9 cellular contexts compared by ENCODE assay signal in genomic region chr11:64760759-64761417, GRCh38. TPM values are rescaled to one million over a fixed set of nuclear protein-coding genes. Genes with fewer than 3 reads are reported as not detected.
DNase-seq lines count a peak whose midpoint lies in the region; ATAC-seq and TF ChIP-seq lines count a peak whose summit lies in the region.
"Had no signal": no experiment of that assay in that cellular context is flagged by ENCODE, and none has a peak within 500 bp of the region (broad histone marks: within the 10 kb centered on the region; RNA-seq: fewer than 3 reads in every experiment).

No MANE protein-coding gene starts in this region.

- peaks cover 10% of the 10 kb centered on the region; the same call in 1 of the 2 replicates for H4K20me1 ChIP-seq in OCI-LY7 (ENCODE audit: insufficient read depth, low read length)

- H3K9me3 ChIP-seq in CD4-positive, alpha-beta memory T cell (ENCODE audit: control insufficient read depth in 1 of 2, low read length in 2 of 2), result no peaks in the 10 kb centered on the region
- no peaks in the 10 kb centered on the region for H3K9me3 ChIP-seq in OCI-LY7 (ENCODE audit: low read length)

- H3K36me3 ChIP-seq in CD4-positive, alpha-beta memory T cell (ENCODE audit: insufficient read depth, low read length), result peaks cover 29% of the 10 kb centered on the region
- H3K36me3 ChIP-seq in OCI-LY7 (ENCODE audit: insufficient read depth, low read length), result peaks cover 42% of the 10 kb centered on the region

- H3K9me2 ChIP-seq in OCI-LY7 (ENCODE audit: insufficient read depth, low read length), result no peaks in the 10 kb centered on the region

- peaks cover 4% of the 10 kb centered on the region; the same call in 1 of the 2 replicates for H3K79me2 ChIP-seq in OCI-LY7 (ENCODE audit: insufficient read depth, low read depth, low read length)

- ATAC-seq in central memory CD8-positive, alpha-beta T cell (replicated peaks; ENCODE audit: extremely low read depth, poor library complexity, severe bottlenecking), result no peak
- no peak for ATAC-seq in HG03354 (IDR thresholded peaks at IDR 0.05; ENCODE audit: poor library complexity, severe bottlenecking, unreplicated experiment)
- no peak for ATAC-seq in HG03135 (IDR thresholded peaks at IDR 0.05; ENCODE audit: unreplicated experiment)

- H3K4me2 ChIP-seq in OCI-LY7 (ENCODE audit: low read length), result no peak overlapping the region

- peaks cover 45 to 77% (median 61%) of the 10 kb centered on the region in 4 donors for H3K4me1 Mint-ChIP-seq in CD4-positive, alpha-beta memory T cell
- H3K4me1 Mint-ChIP-seq in central memory CD8-positive, alpha-beta T cell, result peaks cover 62% of the 10 kb centered on the region
- H3K4me1 Mint-ChIP-seq in nephron, result peaks cover 62% of the 10 kb centered on the region

- H3K27ac Mint-ChIP-seq in CD4-positive, alpha-beta memory T cell, result peak overlapping the region; percentile 72 to 94 (median 86)
- peak overlapping the region; percentile 78 for H3K27ac Mint-ChIP-seq in central memory CD8-positive, alpha-beta T cell (ENCODE audit: low read depth)
- peak overlapping the region; percentile 80 to 85 (median 83) for H3K27ac Mint-ChIP-seq in nephron

- CTCF ChIA-PET in CD4-positive, alpha-beta memory T cell (lab: Charles Lee; ENCODE audit: partially characterized antibody), result interaction anchor here (0.9 to 7.6 kb wide), 5 partner anchors 9 to 18 kb away, joined by 3 to 135 read pairs (median 6); partner anchors contain the start of genes RASGRP2 and SF1
- CTCF ChIA-PET in OCI-LY7 (lab: Charles Lee; ENCODE audit: unreplicated experiment), result no interaction called here

- H3K4me1 ChIP-seq in CD4-positive, alpha-beta memory T cell (ENCODE audit: insufficient read depth, low read length), result peaks cover 66% of the 10 kb centered on the region
- H3K4me1 ChIP-seq in OCI-LY7 (ENCODE audit: insufficient read depth, low read length, poor library complexity, severe bottlenecking), result peaks cover 49% of the 10 kb centered on the region

- POLR2A ChIA-PET in CD4-positive, alpha-beta memory T cell (lab: Charles Lee; ENCODE audit: partially characterized antibody), result interaction anchor here (0.7 to 33.1 kb wide), 8 partner anchors 8 to 99 kb away, joined by 5 to 1500 read pairs (median 6); partner anchors contain the start of genes MAP4K2, MEN1, RASGRP2 and SF1
- POLR2A ChIA-PET in OCI-LY7 (lab: Charles Lee), result interaction anchor here (0.7 to 2.3 kb wide), 3 partner anchors 13 to 16 kb away, joined by 3 to 8 read pairs (median 5); partner anchors contain the start of gene RASGRP2

- no peaks in the 10 kb centered on the region for H3K27me3 Mint-ChIP-seq in CD4-positive, alpha-beta memory T cell
- H3K27me3 Mint-ChIP-seq in central memory CD8-positive, alpha-beta T cell, result no peaks in the 10 kb centered on the region
- no peaks in the 10 kb centered on the region for H3K27me3 Mint-ChIP-seq in nephron (ENCODE audit: low read depth)

- H3K27ac ChIP-seq in CD4-positive, alpha-beta memory T cell (ENCODE audit: low read depth, low read length), result peak overlapping the region; percentile 10
- peak overlapping the region; percentile 20 for H3K27ac ChIP-seq in OCI-LY7 (ENCODE audit: low read depth, low read length, poor library complexity, severe bottlenecking)

- peaks cover 0 to 27% (median 0%) of the 10 kb centered on the region in 8 donors for H3K9me3 Mint-ChIP-seq in CD4-positive, alpha-beta memory T cell
- H3K9me3 Mint-ChIP-seq in central memory CD8-positive, alpha-beta T cell, result no peaks in the 10 kb centered on the region
- H3K9me3 Mint-ChIP-seq in nephron, result no peaks in the 10 kb centered on the region

- no peak overlapping the region for H2AFZ ChIP-seq in OCI-LY7 (ENCODE audit: low read length)

- intact Hi-C loops in CD4-positive, alpha-beta memory T cell (cut with micrococcal nuclease), result no loop called here
- intact Hi-C loops in OCI-LY7 (cut with micrococcal nuclease; ENCODE audit: unreplicated experiment), result no loop called here

- no TSS peak for BruUV-seq in OCI-LY7 (replicated peaks; lab: Mats Ljungman, UMichigan)

- peak in 2 of 5 donors; percentile 29 to 30 for DNase-seq in CD4-positive, alpha-beta memory T cell
- DNase-seq in OCI-LY7 (ENCODE audit: low spot score) (no peak), midbrain (lab: John Stamatoyannopoulos, UW) (no peak), NCI-H526 (lab: John Stamatoyannopoulos, UW) (no peak)
- no peak for DNase-seq in central memory CD8-positive, alpha-beta T cell (ENCODE audit: low spot score in 2 of 2)
- DNase-seq: foreskin fibroblast had no signal

- H3K36me3 Mint-ChIP-seq in CD4-positive, alpha-beta memory T cell, result peaks cover 35 to 43% of the 10 kb centered on the region in 2 donors
- H3K36me3 Mint-ChIP-seq in central memory CD8-positive, alpha-beta T cell (ENCODE audit: insufficient read depth), result peaks cover 67% of the 10 kb centered on the region
- peaks cover 31% of the 10 kb centered on the region for H3K36me3 Mint-ChIP-seq in nephron (ENCODE audit: low read depth)

- no peaks in the 10 kb centered on the region for H3K27me3 ChIP-seq in CD4-positive, alpha-beta memory T cell (ENCODE audit: insufficient read depth, low read length)

- H3K4me3 ChIP-seq in CD4-positive, alpha-beta memory T cell (ENCODE audit: low read length in 2 of 2), result no peak overlapping the region
- no peak overlapping the region for H3K4me3 ChIP-seq in OCI-LY7 (ENCODE audit: low read depth, low read length, poor library complexity, severe bottlenecking)

- H3K4me3 Mint-ChIP-seq in CD4-positive, alpha-beta memory T cell, result peak overlapping the region in 7 of 8 donors; percentile 46 to 78 (median 72)
- H3K4me3 Mint-ChIP-seq in central memory CD8-positive, alpha-beta T cell, result peak overlapping the region; percentile 76
- H3K4me3 Mint-ChIP-seq in nephron, result peak overlapping the region in 2 of 3 experiments; percentile 15 to 49

- no peak for TF ChIP-seq CTCF in OCI-LY7 (conservative IDR thresholded peaks at IDR 0.05; ENCODE audit: low read length)
- TF ChIP-seq CTCF in nephron (IDR thresholded peaks at IDR 0.05; ENCODE audit: unreplicated experiment in 3 of 3), result no peak

RNA-seq across cellular contexts. Expression of gene PYGM, which starts 1.1 kb away (rescaled TPM):
- total RNA-seq in CD4-positive, alpha-beta memory T cell, result 10 to 100 TPM; 10.7 to 11.3 TPM
- polyA plus RNA-seq in CD4-positive, alpha-beta memory T cell, result under 1 TPM in 1 of 2 donors, not detected in 1; 0.38 TPM
- 2.2 and 10.1 TPM in 2 replicates for total RNA-seq in OCI-LY7 (2014; rRNA removed; shearing (Covaris generic))
- 2.2 and 2.4 TPM in 2 replicates for total RNA-seq in OCI-LY7 (2022)

RNA-seq across cellular contexts. Expression of gene RASGRP2, which starts 16.9 kb away (rescaled TPM):
- 100 to 1,000 TPM; 440 to 463 TPM for total RNA-seq in CD4-positive, alpha-beta memory T cell
- polyA plus RNA-seq in CD4-positive, alpha-beta memory T cell, result 100 to 1,000 TPM; 177 to 208 TPM
- 127 and 145 TPM in 2 replicates for total RNA-seq in OCI-LY7 (2014; rRNA removed; shearing (Covaris generic))
- total RNA-seq in OCI-LY7 (2022), result 195 and 205 TPM in 2 replicates

RNA-seq across cellular contexts. Expression of gene SF1, which starts 17.5 kb away (rescaled TPM):
- 100 to 1,000 TPM; 805 to 832 TPM for total RNA-seq in CD4-positive, alpha-beta memory T cell
- 100 to 1,000 TPM in 1 of 2 donors, 10 to 100 TPM in 1; 48.3 to 158 TPM for polyA plus RNA-seq in CD4-positive, alpha-beta memory T cell
- 247 and 261 TPM in 2 replicates for total RNA-seq in OCI-LY7 (2014; rRNA removed; shearing (Covaris generic))
- total RNA-seq in OCI-LY7 (2022), result 535 TPM in 2 replicates

RNA-seq across cellular contexts. Expression of gene NRXN2, which starts 37.9 kb away (rescaled TPM):
- total RNA-seq in CD4-positive, alpha-beta memory T cell, result under 1 TPM in 1 of 2 experiments, not detected in 1; 0.30 TPM
- not detected for polyA plus RNA-seq in CD4-positive, alpha-beta memory T cell
- 2.2 and 2.4 TPM in 2 replicates for total RNA-seq in OCI-LY7 (2014; rRNA removed; shearing (Covaris generic))
- total RNA-seq in OCI-LY7 (2022), result 1.6 and 3.3 TPM in 2 replicates

RNA-seq across cellular contexts. Expression of gene MAP4K2, which starts 42.1 kb away (rescaled TPM):
- total RNA-seq in CD4-positive, alpha-beta memory T cell, result 100 to 1,000 TPM; 122 to 128 TPM
- polyA plus RNA-seq in CD4-positive, alpha-beta memory T cell, result 10 to 100 TPM; 32.3 to 57.2 TPM
- total RNA-seq in OCI-LY7 (2014; rRNA removed; shearing (Covaris generic)), result 109 and 115 TPM in 2 replicates
- total RNA-seq in OCI-LY7 (2022), result 110 and 122 TPM in 2 replicates
